Comparison of ENCODE assay signal across 28 cellular contexts in the genomic region with DNA sequence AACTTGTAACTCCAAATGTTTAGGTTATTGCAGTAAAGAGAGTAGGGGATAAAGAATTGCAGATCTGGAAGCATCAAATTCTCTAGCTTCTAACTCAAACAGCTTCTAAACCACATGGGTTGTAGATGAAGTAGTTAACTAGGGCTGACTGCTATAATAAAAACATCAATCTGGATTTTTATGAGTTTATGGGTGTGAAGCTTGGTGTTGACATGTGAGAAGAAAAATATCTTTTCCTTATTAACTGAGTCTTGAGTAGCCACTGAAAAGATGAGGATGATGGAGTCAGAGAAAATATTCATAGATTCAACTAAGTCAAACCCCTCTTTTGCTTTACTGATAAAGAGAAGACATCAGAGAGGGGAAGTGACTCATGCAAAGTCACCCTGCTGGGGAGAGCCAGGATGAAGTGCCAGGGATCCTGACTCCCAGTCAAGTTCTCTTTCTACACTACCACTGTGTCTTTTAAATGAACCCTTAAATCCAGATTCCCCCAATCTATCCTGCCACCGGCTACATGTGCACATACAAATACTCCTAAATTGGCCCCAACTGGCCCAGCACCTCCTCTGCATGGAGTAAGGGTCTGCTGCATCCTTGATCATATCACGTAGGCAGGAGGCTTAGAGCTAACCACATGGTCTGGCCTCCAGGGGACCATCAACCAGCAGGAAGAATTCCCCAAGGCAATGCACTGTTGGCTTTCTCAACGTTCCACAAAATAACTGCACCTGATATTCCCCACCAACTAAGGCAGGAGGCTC.
A peak's percentile ranks its signal among the peaks of the same experiment; 100 is the strongest.
DNase-seq lines count a peak whose midpoint lies in the region; TF ChIP-seq lines count a peak whose summit lies in the region.
"Had no signal": no experiment of that assay in that cellular context is flagged by ENCODE, and none has a peak within 500 bp of the region (broad histone marks: within the 10 kb centered on the region; RNA-seq: fewer than 3 reads in every experiment).

No MANE protein-coding gene starts in this region.

- no peak overlapping the region for H3K27ac ChIP-seq in A673 (ENCODE audit: low read depth, low read length, poor library complexity, severe bottlenecking)
- no peak overlapping the region for H3K27ac ChIP-seq in esophagus muscularis mucosa (replicated peaks in 1 of 4)
- no peak overlapping the region for H3K27ac ChIP-seq in suprapubic skin
- H3K27ac ChIP-seq: adrenal gland, body of pancreas, epithelial cell of prostate, neural progenitor cell, right lobe of liver, RWPE1, upper lobe of left lung had no signal

- CTCF ChIA-PET in A673 (lab: Charles Lee), result no interaction called here

- H3K9me3 ChIP-seq in A673 (ENCODE audit: low read depth, low read length, poor library complexity, severe bottlenecking) (no peaks in the 10 kb centered on the region), esophagus muscularis mucosa (no peaks in the 10 kb centered on the region), suprapubic skin (no peaks in the 10 kb centered on the region)
- H3K9me3 ChIP-seq: adrenal gland, body of pancreas, right lobe of liver, upper lobe of left lung had no signal

- peak; percentile 45 for DNase-seq in A673 (ENCODE audit: low spot score)
- peak; percentile 4 for DNase-seq in EL
- DNase-seq in NCI-H82 (lab: John Stamatoyannopoulos, UW), result peak; percentile 47
- peak; percentile 86 for DNase-seq in esophagus muscularis mucosa (ENCODE audit: extremely low spot score)
- no peak for DNase-seq in RPMI8226
- no peak for DNase-seq in suprapubic skin (ENCODE audit: low spot score in 2 of 2)
- no peak for DNase-seq in activated T-cell treated with anti-CD3 and anti-CD28 coated beads, Interleukin-2, amount 50 U/mL, for 1 hour
- no peak for DNase-seq in activated naive CD4-positive, alpha-beta T cell treated with anti-CD3 and anti-CD28 coated beads, Interleukin-2, amount 50 U/mL, for 16 hours
- DNase-seq: activated CD4-positive, alpha-beta T cell treated with anti-CD3 and anti-CD28 coated beads, Interleukin-2, amount 50 U/mL, for 1 hour; activated naive CD4-positive, alpha-beta T cell treated with Interleukin-2 at 50 U/mL for 16 hours; adrenal gland; body of pancreas; Calu3; cerebellar nuclear complex; HCEC 1CT; kidney; MM.1S; NCI-H146; NCI-H2107; NCI-H510A; right lobe of liver; stimulated activated CD4-positive, alpha-beta T cell treated with anti-CD3 and anti-CD28 coated beads, Interleukin-12 subunit alpha, Interleukin-12 subunit beta, amount 100 ng/mL, for 4 hours; stimulated activated CD4-positive, alpha-beta T cell treated with anti-CD3 and anti-CD28 coated beads, Interleukin-4, amount 100 ng/mL, for 1 hour; upper lobe of left lung had no signal

- no peaks in the 10 kb centered on the region for H3K4me1 ChIP-seq in A673 (ENCODE audit: insufficient read depth, low read length, poor library complexity, severe bottlenecking)
- H3K4me1 ChIP-seq in esophagus muscularis mucosa, result no peaks in the 10 kb centered on the region
- no peaks in the 10 kb centered on the region for H3K4me1 ChIP-seq in suprapubic skin
- H3K4me1 ChIP-seq: adrenal gland, body of pancreas, neural progenitor cell, right lobe of liver, upper lobe of left lung had no signal

- 57% methylated on average over 3 of the region's 3 CpGs for WGBS in esophagus muscularis mucosa
- 61% methylated on average over 3 of the region's 3 CpGs for WGBS in suprapubic skin

- TF ChIP-seq EP300 in esophagus muscularis mucosa (IDR thresholded peaks at IDR 0.05) (no peak), suprapubic skin (IDR thresholded peaks at IDR 0.05) (no peak)

- intact Hi-C loops in A673 (cut with micrococcal nuclease; ENCODE audit: unreplicated experiment) (no loop called here), esophagus muscularis mucosa (cut with DNase I) (no loop called here)

- H3K4me3 ChIP-seq in A673 (ENCODE audit: low read depth, low read length, poor library complexity, severe bottlenecking) (no peak overlapping the region), esophagus muscularis mucosa (no peak overlapping the region), suprapubic skin (no peak overlapping the region)
- H3K4me3 ChIP-seq: adrenal gland, body of pancreas, GM12878, neural progenitor cell, right lobe of liver, upper lobe of left lung had no signal

- POLR2A ChIA-PET in A673 (lab: Charles Lee; ENCODE audit: low non-redundant PET), result no interaction called here

- H3K36me3 ChIP-seq in A673 (ENCODE audit: insufficient read depth, low read length, poor library complexity, severe bottlenecking), result no peaks in the 10 kb centered on the region
- H3K36me3 ChIP-seq in esophagus muscularis mucosa, result no peaks in the 10 kb centered on the region
- no peaks in the 10 kb centered on the region for H3K36me3 ChIP-seq in suprapubic skin
- H3K36me3 ChIP-seq: adrenal gland, neural progenitor cell, right lobe of liver, upper lobe of left lung had no signal

- TF ChIP-seq POLR2A in esophagus muscularis mucosa (IDR thresholded peaks at IDR 0.05; ENCODE audit: low read depth) (no peak), suprapubic skin (IDR thresholded peaks at IDR 0.05) (no peak)

- TF ChIP-seq CTCF in A673 (conservative IDR thresholded peaks at IDR 0.05; ENCODE audit: low read depth, low read length), result no peak
- TF ChIP-seq CTCF in esophagus muscularis mucosa (IDR thresholded peaks at IDR 0.05), result no peak
- no peak for TF ChIP-seq CTCF in suprapubic skin (IDR thresholded peaks at IDR 0.05)

- no TSS peak for BruUV-seq in A673 (replicated peaks; lab: Mats Ljungman, UMichigan)

- H3K27me3 ChIP-seq in A673 (replicated peaks; ENCODE audit: insufficient read depth, low read depth, low read length, poor library complexity) (no peaks in the 10 kb centered on the region), esophagus muscularis mucosa (peaks cover 0 to 11% (median 0%) of the 10 kb centered on the region in 4 donors), suprapubic skin (no peaks in the 10 kb centered on the region)
- H3K27me3 ChIP-seq: adrenal gland, body of pancreas, neural progenitor cell, right lobe of liver, upper lobe of left lung had no signal

Comparison
In these comparisons a context has a peak if more than half of its experiments do, and no peak if none do; other contexts are left out.
1. DNase-seq: peak in A673 (single experiment), EL (single experiment), NCI-H82 (single experiment) and esophagus muscularis mucosa (single experiment); none in RPMI8226 (single experiment), suprapubic skin (0 of 2), activated T-cell treated with anti-CD3 and anti-CD28 coated beads, Interleukin-2, amount 50 U/mL, for 1 hour (single experiment) and activated naive CD4-positive, alpha-beta T cell treated with anti-CD3 and anti-CD28 coated beads, Interleukin-2, amount 50 U/mL, for 16 hours (single experiment).